8 cellular contexts compared by ENCODE assay signal in genomic region chr1:220878223-220879081, GRCh38. TPM values are rescaled to one million over a fixed set of nuclear protein-coding genes. Genes with fewer than 3 reads are reported as not detected.
DNase-seq lines count a peak whose midpoint lies in the region; ATAC-seq, FAIRE-seq and TF ChIP-seq lines count a peak whose summit lies in the region.

No MANE protein-coding gene starts in this region.

- no peak for TF ChIP-seq EP300 in K562 (IDR thresholded peaks at IDR 0.05; ENCODE audit: low read length)

- no peaks in the 10 kb centered on the region for H3K9me3 Mint-ChIP-seq in T-helper 1 cell treated with Interleukin-12 subunit alpha and Interleukin-12 subunit beta and Interleukin-4 antibody, amounts not matched to agents 30 μg/mL and 1 μg/mL, for 36 hours

- TF ChIP-seq RAD21 in K562 (CRISPR knock-in tag; conservative IDR thresholded peaks at IDR 0.05 in 1 of 2, IDR thresholded peaks at IDR 0.05 in 1 of 2), result no peak

- H3K9me1 ChIP-seq in K562 (ENCODE audit: control insufficient read depth, insufficient read depth, low read length), result no peaks in the 10 kb centered on the region

- H3K4me3 ChIP-seq in HUES64 (ENCODE audit: low read length) (peak overlapping the region; percentile 51), K562 (peak overlapping the region; percentile 59), lung (peak overlapping the region; percentile 46), uterus (peak overlapping the region; percentile 28 to 84)

- no peaks in the 10 kb centered on the region for H3K9me3 ChIP-seq in HUES64 (ENCODE audit: insufficient read depth, low read depth, low read length)
- H3K9me3 ChIP-seq in K562 (replicated peaks; ENCODE audit: control insufficient read depth, insufficient read depth, low read depth, low read length), result no peaks in the 10 kb centered on the region
- no peaks in the 10 kb centered on the region for H3K9me3 ChIP-seq in lung (ENCODE audit: control insufficient read depth in 2 of 2, insufficient read depth in 1 of 2, low read length in 1 of 2)
- no peaks in the 10 kb centered on the region for H3K9me3 ChIP-seq in uterus

- H3K27me3 ChIP-seq in HUES64 (ENCODE audit: insufficient read depth, low read length) (peaks cover 96% of the 10 kb centered on the region), K562 (ENCODE audit: control insufficient read depth in 2 of 2, insufficient read depth in 2 of 2, low read length in 2 of 2) (peaks cover 9 to 30% of the 10 kb centered on the region in 2 experiments; a peak in 4 of 5 replicates), lung (ENCODE audit: control insufficient read depth, insufficient read depth) (no peaks in the 10 kb centered on the region), uterus (peaks cover 0 to 14% of the 10 kb centered on the region in 2 donors)

- 2% methylated on average over 40 of the region's 41 CpGs for WGBS in HUES64
- WGBS in K562 (ENCODE audit: insufficient coverage, low coverage, missing lambda C conversion rate), result 35% methylated on average over 37 of the region's 41 CpGs
- WGBS in lung, 2 donors, result 3 to 8% methylated on average over 41 of the region's 41 CpGs

- H3K4me1 ChIP-seq in HUES64 (ENCODE audit: insufficient read depth, low read length) (peaks cover 18% of the 10 kb centered on the region), K562 (replicated peaks in 1 of 2; ENCODE audit: control insufficient read depth in 2 of 2, insufficient read depth in 2 of 2, low read length in 2 of 2) (peaks cover 0 to 31% of the 10 kb centered on the region in 2 experiments; a peak in 2 of 5 replicates), lung (ENCODE audit: control insufficient read depth in 2 of 2, insufficient read depth in 2 of 2, low read length in 2 of 2) (peaks cover 4 to 8% of the 10 kb centered on the region in 2 donors), uterus (peaks cover 0 to 9% of the 10 kb centered on the region in 2 donors)

- intact Hi-C loops in K562 (cut with micrococcal nuclease), result loop anchor here (5.0 kb wide), 1 partner anchor 66 kb away; no protein-coding TSS in a partner anchor
- intact Hi-C loops in uterus (cut with DNase I; ENCODE audit: low total_unique reads), result loop anchor here (10.0 kb wide), 1 partner anchor 556 kb away; no protein-coding TSS in a partner anchor

- H3K36me3 ChIP-seq in HUES64 (ENCODE audit: insufficient read depth, low read length), result no peaks in the 10 kb centered on the region
- H3K36me3 ChIP-seq in K562 (ENCODE audit: control insufficient read depth, insufficient read depth, low read length), result no peaks in the 10 kb centered on the region
- H3K36me3 ChIP-seq in lung (ENCODE audit: control insufficient read depth in 2 of 2, insufficient read depth in 2 of 2, low read length in 2 of 2), result no peaks in the 10 kb centered on the region
- no peaks in the 10 kb centered on the region for H3K36me3 ChIP-seq in uterus

- 0 out of 2 replicates have a peak, but pooled peaks cover 4% of the 10 kb centered on the region for H4K20me1 ChIP-seq in K562 (replicated peaks; ENCODE audit: control insufficient read depth, insufficient read depth, low read length)

- peaks cover 8% of the 10 kb centered on the region for H3K36me3 Mint-ChIP-seq in T-helper 1 cell treated with Interleukin-12 subunit alpha and Interleukin-12 subunit beta and Interleukin-4 antibody, amounts not matched to agents 30 μg/mL and 1 μg/mL, for 36 hours (ENCODE audit: low read depth)

- H3K27me3 Mint-ChIP-seq in T-helper 1 cell treated with Interleukin-12 subunit alpha and Interleukin-12 subunit beta and Interleukin-4 antibody, amounts not matched to agents 30 μg/mL and 1 μg/mL, for 36 hours (ENCODE audit: low read depth), result peaks cover 82% of the 10 kb centered on the region

- H3K9ac ChIP-seq in HUES64 (ENCODE audit: low read depth, low read length), result no peak overlapping the region
- peak overlapping the region; percentile 6 to 69; a peak in 1 of 4 replicates for H3K9ac ChIP-seq in K562 (ENCODE audit: insufficient read depth in 1 of 2, low read depth in 2 of 2, low read length in 2 of 2)

- CTCF ChIA-PET in K562 (lab: Yijun Ruan, JAX; ENCODE audit: low intra/inter-chr PET ratio), result no interaction called here

- H3K4me3 Mint-ChIP-seq in T-helper 1 cell treated with Interleukin-12 subunit alpha and Interleukin-12 subunit beta and Interleukin-4 antibody, amounts not matched to agents 30 μg/mL and 1 μg/mL, for 36 hours, result peak overlapping the region; percentile 81

- H3K4me2 ChIP-seq in K562 (ENCODE audit: insufficient read depth, low read length), result peak overlapping the region; percentile 47

- no peak for TF ChIP-seq CTCF in K562 (IDR thresholded peaks at IDR 0.05 in 2 of 3, conservative IDR thresholded peaks at IDR 0.05 in 1 of 3; ENCODE audit: insufficient read depth in 2 of 3, low read depth in 1 of 3, low read length in 3 of 3)
- no peak for TF ChIP-seq CTCF in lung (IDR thresholded peaks at IDR 0.05; ENCODE audit: control extremely low read depth, extremely low read depth)
- no peak for TF ChIP-seq CTCF in uterus (IDR thresholded peaks at IDR 0.05)

- BruUV-seq in K562 (replicated peaks; lab: Mats Ljungman, UMichigan), result TSS peak; percentile 56

- FAIRE-seq in K562 (lab: Jason Lieb, UNC), result no peak

- 0 out of 3 replicates have a peak, but pooled peaks cover 3% of the 10 kb centered on the region for H3K79me2 ChIP-seq in K562 (ENCODE audit: control insufficient read depth, insufficient read depth, low read length)

- no peak for DNase-seq in T-helper 1 cell
- peak in 1 of 4 experiments; percentile 33 for DNase-seq in K562 (ENCODE audit: extremely low read depth in 1 of 4, low spot score in 3 of 4)
- no peak for DNase-seq in lung (ENCODE audit: low spot score)
- DNase-seq in uterus, result no peak
- no peak for DNase-seq in stimulated activated CD8-positive, alpha-beta memory T cell treated with anti-CD3 and anti-CD28 coated beads, Interleukin-4, amount 100 ng/mL, for 48 hours

- POLR2A ChIA-PET in K562 (lab: Yijun Ruan, JAX), result interaction anchor here (0.6 to 0.7 kb wide), 2 partner anchors 186 to 215 kb away, joined by 3 to 4 read pairs; no protein-coding TSS in a partner anchor

- H3K4me1 Mint-ChIP-seq in T-helper 1 cell treated with Interleukin-12 subunit alpha and Interleukin-12 subunit beta and Interleukin-4 antibody, amounts not matched to agents 30 μg/mL and 1 μg/mL, for 36 hours (ENCODE audit: low read depth), result peaks cover 27% of the 10 kb centered on the region

- in situ Hi-C loops in K562 (cut with MboI), result loop anchor here (10.0 kb wide), 1 partner anchor 1576 kb away; no protein-coding TSS in a partner anchor

- H3K27ac ChIP-seq in HUES64 (ENCODE audit: low read depth, low read length) (no peak overlapping the region), K562 (ENCODE audit: extremely low read depth, low read depth, low read length) (no peak overlapping the region), lung (ENCODE audit: low read depth in 1 of 2, low read length in 1 of 2) (peak overlapping the region; percentile 79 to 89), uterus (peak overlapping the region; percentile 89 to 92)

- H2AFZ ChIP-seq in K562 (ENCODE audit: low read depth, low read length), result peak overlapping the region; percentile 90

- TF ChIP-seq POLR2A in K562 (conservative IDR thresholded peaks at IDR 0.05) (no peak), uterus (IDR thresholded peaks at IDR 0.05) (no peak)

- no peak; the same call in 1 of the 3 replicates for ATAC-seq in K562
- no peak for ATAC-seq in lung (ENCODE audit: insufficient read depth, low FRiP score)
- ATAC-seq in HG03460 (IDR thresholded peaks at IDR 0.05; ENCODE audit: unreplicated experiment), result no peak

- no peak overlapping the region for H3K27ac Mint-ChIP-seq in T-helper 1 cell treated with Interleukin-12 subunit alpha and Interleukin-12 subunit beta and Interleukin-4 antibody, amounts not matched to agents 30 μg/mL and 1 μg/mL, for 36 hours

TF ChIP-seq in K562, 482 proteins besides CTCF, POLR2A, EP300 and RAD21 (continues in another document):
- TF ChIP-seq COPS2 (conservative IDR thresholded peaks at IDR 0.05), result no peak
- no peak for TF ChIP-seq C11orf30 (IDR thresholded peaks at IDR 0.05; ENCODE audit: low read depth)
- no peak for TF ChIP-seq NR0B1 (IDR thresholded peaks at IDR 0.05; ENCODE audit: partially characterized antibody)
- TF ChIP-seq STAT5A (IDR thresholded peaks at IDR 0.05; ENCODE audit: borderline replicate concordance, low read length), result no peak
- no peak for TF ChIP-seq EWSR1 (IDR thresholded peaks at IDR 0.05; ENCODE audit: borderline replicate concordance, low read depth, partially characterized antibody)
- 0 out of 2 replicates have a peak, but pooled peaks have one; percentile 17 for TF ChIP-seq ZNF316 (IDR thresholded peaks at IDR 0.05)

RNA-seq across cellular contexts. Expression of gene HLX, which starts 0.8 kb away (rescaled TPM):
- 0.55 TPM for polyA plus RNA-seq in HUES64 (2013, experiment 1 of 2)
- 0.70 TPM for polyA plus RNA-seq in HUES64 (2013, experiment 2 of 2)
- total RNA-seq in K562 (2011; cell fraction: chromatin; rRNA removed; ENCODE audit: low replicate concordance), result 1.3 and 1.6 TPM in 2 replicates
- 1.1 and 2.3 TPM in 2 replicates for total RNA-seq in K562 (2011; cell fraction: nucleolus; rRNA removed)
- total RNA-seq in K562 (2011; cell fraction: nucleoplasm; rRNA removed), result 1.2 and 1.5 TPM in 2 replicates
- total RNA-seq in K562 (2014; rRNA removed), result 2.2 and 2.6 TPM in 2 replicates
- 0.69 and 0.70 TPM in 2 replicates for total RNA-seq in K562 (2014; rRNA removed; fragmentation: Illumina TruSeq; extraction: Trizol)
- 1.2 and 1.7 TPM in 2 replicates for total RNA-seq in K562 (2015; rRNA removed; fragmentation: Illumina TruSeq; extraction: Trizol)
- total RNA-seq in K562 (2021), result 2.3 and 3.0 TPM in 2 replicates
- 0.05 and 0.21 TPM in 2 replicates for polyA plus RNA-seq in K562 (2011; rRNA removed)
- polyA plus RNA-seq in K562 (2011; cell fraction: cytosol; rRNA removed), result 0.01 and 0.72 TPM in 2 replicates
- 0.18 and 1.6 TPM in 2 replicates for polyA plus RNA-seq in K562 (2011; cell fraction: nucleus; rRNA removed)
- polyA plus RNA-seq in K562 (2012), result 2.7 and 3.6 TPM in 2 replicates
- polyA plus RNA-seq in K562 (2014; fragmentation: Illumina TruSeq; extraction: Trizol), result 1.6 and 2.8 TPM in 2 replicates
- under 1 TPM; 0.10 TPM for polyA plus RNA-seq in K562 (2014; fragmentation: Nextera tagmentation; extraction: Ambion mirVana)
- 1.7 and 2.4 TPM in 2 replicates for polyA plus RNA-seq in K562 (2014; rRNA removed)
- polyA minus RNA-seq in K562 (2011; rRNA and poly(A)+ RNA removed), result 0.06 and 0.21 TPM in 2 replicates
- 0.67 TPM in 1 of 2 replicates, not detected in the other for polyA minus RNA-seq in K562 (2011; cell fraction: cytosol; rRNA and poly(A)+ RNA removed)
- 0.22 and 0.54 TPM in 2 replicates for polyA minus RNA-seq in K562 (2011; cell fraction: nucleus; rRNA and poly(A)+ RNA removed)
- total RNA-seq in lung, result 10 to 100 TPM; 20.9 to 36.7 TPM
- polyA plus RNA-seq in lung, result 10 to 100 TPM; 14.8 to 30.5 TPM
- total RNA-seq in uterus, result 10 to 100 TPM in 1 of 4 donors, 1 to 10 TPM in 2, under 1 TPM in 1; 0.26 to 35.9 (median 7.0) TPM

Comparison
In these comparisons a context has a peak if more than half of its experiments do, and no peak if none do; other contexts are left out.
1. H3K27ac ChIP-seq: peak in lung (2 of 2) and uterus (2 of 2); none in HUES64 (single experiment) and K562 (single experiment).
2. Peak in every context shown above with its lines, with median percentiles within 50 percentile points of each other: H3K4me3 ChIP-seq.